Comparison of ENCODE assay signal across 19 cellular contexts in genomic region chr14:69848903-69849391, GRCh38. TPM values are rescaled to one million over a fixed set of nuclear protein-coding genes. Genes with fewer than 3 reads are reported as not detected.
A peak's percentile ranks its signal among the peaks of the same experiment; 100 is the strongest.
DNase-seq lines count a peak whose midpoint lies in the region; ATAC-seq and TF ChIP-seq lines count a peak whose summit lies in the region.
"Had no signal": no experiment of that assay in that cellular context is flagged by ENCODE, and none has a peak within 500 bp of the region (broad histone marks: within the 10 kb centered on the region; RNA-seq: fewer than 3 reads in every experiment).

No MANE protein-coding gene starts in this region.

- in situ Hi-C loops in gastrocnemius medialis (cut with MboI; ENCODE audit: low sequenced_read_pairs in 4 of 4): no loop called here

- H3K36me3 ChIP-seq in body of pancreas (replicated peaks in 1 of 2; ENCODE audit: insufficient read depth in 1 of 2, low read depth in 2 of 2) (no peaks in the 10 kb centered on the region), gastrocnemius medialis (no peaks in the 10 kb centered on the region), upper lobe of left lung (no peaks in the 10 kb centered on the region)
- H3K36me3 ChIP-seq: esophagus squamous epithelium, tibial artery had no signal

- ATAC-seq in body of pancreas (no peak), gastrocnemius medialis (peak; percentile 81 to 85), upper lobe of left lung (ENCODE audit: low FRiP score in 2 of 2) (no peak), HG03469 (IDR thresholded peaks at IDR 0.05; ENCODE audit: unreplicated experiment) (no peak), GM18517 (IDR thresholded peaks at IDR 0.05; ENCODE audit: unreplicated experiment) (no peak)
- ATAC-seq: activated naive CD4-positive, alpha-beta T cell treated with anti-CD3 and anti-CD28 coated beads, Interleukin-2, amount 50 U/mL, for 72 hours; effector memory CD8-positive, alpha-beta T cell; left lobe of liver; natural killer cell treated with Interleukin-12 subunit alpha and Interleukin-12 subunit beta and Interleukin-15 and Interleukin-18, amount 100 ng/mL, for 72 hours had no signal

- no peaks in the 10 kb centered on the region for H3K27me3 ChIP-seq in body of pancreas
- H3K27me3 ChIP-seq in gastrocnemius medialis: no peaks in the 10 kb centered on the region
- no peaks in the 10 kb centered on the region for H3K27me3 ChIP-seq in upper lobe of left lung

- TF ChIP-seq CTCF in LNCaP clone FGC (IDR thresholded peaks at IDR 0.05; ENCODE audit: control insufficient read depth, extremely low read depth, insufficient read depth) (no peak), body of pancreas (IDR thresholded peaks at IDR 0.05) (no peak), gastrocnemius medialis (IDR thresholded peaks at IDR 0.05 in 4 of 5, conservative IDR thresholded peaks at IDR 0.05 in 1 of 5) (no peak), upper lobe of left lung (IDR thresholded peaks at IDR 0.05) (no peak)

- TF ChIP-seq POLR2A in body of pancreas (IDR thresholded peaks at IDR 0.05) (no peak), gastrocnemius medialis (IDR thresholded peaks at IDR 0.05) (no peak), upper lobe of left lung (IDR thresholded peaks at IDR 0.05) (no peak)

- H3K4me3 ChIP-seq in LNCaP clone FGC (ENCODE audit: low read depth, low read length): no peak overlapping the region
- no peak overlapping the region for H3K4me3 ChIP-seq in body of pancreas
- no peak overlapping the region for H3K4me3 ChIP-seq in gastrocnemius medialis
- H3K4me3 ChIP-seq in upper lobe of left lung: no peak overlapping the region
- H3K4me3 ChIP-seq: esophagus squamous epithelium, tibial artery had no signal

- WGBS in body of pancreas, 2 donors: 45 to 59% methylated on average over 6 of the region's 6 CpGs
- WGBS in upper lobe of left lung, 2 donors: 40 to 54% methylated on average over 6 of the region's 6 CpGs

- H3K4me1 ChIP-seq in body of pancreas (no peaks in the 10 kb centered on the region), gastrocnemius medialis (peaks cover 14 to 16% of the 10 kb centered on the region in 2 donors), upper lobe of left lung (no peaks in the 10 kb centered on the region)
- H3K4me1 ChIP-seq: esophagus squamous epithelium, tibial artery had no signal

- intact Hi-C loops in body of pancreas (cut with DNase I) (no loop called here), gastrocnemius medialis (cut with DNase I; ENCODE audit: low total_unique reads) (loop anchor here (2.0 kb wide), 1 partner anchor 80 kb away; no protein-coding TSS in a partner anchor)

- H3K27ac ChIP-seq in body of pancreas: no peak overlapping the region
- H3K27ac ChIP-seq in gastrocnemius medialis: peak overlapping the region; percentile 78 to 85 (median 80)
- no peak overlapping the region for H3K27ac ChIP-seq in upper lobe of left lung
- H3K27ac ChIP-seq: esophagus squamous epithelium, tibial artery had no signal

- TF ChIP-seq EP300 in upper lobe of left lung (IDR thresholded peaks at IDR 0.05): no peak

- DNase-seq in LNCaP clone FGC (ENCODE audit: low read depth) (peak; percentile 1), NCI-H2196 treated with DMSO at 0.1 percent for 48 hours (lab: John Stamatoyannopoulos, UW; ENCODE audit: unreplicated experiment) (peak; percentile 50), body of pancreas (peak in 3 of 4 donors; percentile 11 to 31 (median 17)), gastrocnemius medialis (peak; percentile 14 to 69), upper lobe of left lung (no peak)
- DNase-seq: effector memory CD8-positive, alpha-beta T cell; esophagus squamous epithelium; NCI-H1694; stimulated activated naive CD4-positive, alpha-beta T cell treated with Interleukin-2 at 50 U/mL for 16 hours; tibial artery had no signal

- H3K9me3 ChIP-seq in body of pancreas (no peaks in the 10 kb centered on the region), gastrocnemius medialis (no peaks in the 10 kb centered on the region), upper lobe of left lung (no peaks in the 10 kb centered on the region)
- H3K9me3 ChIP-seq: esophagus squamous epithelium, tibial artery had no signal

RNA-seq across cellular contexts. Expression of gene SMOC1, which starts 30.3 kb away (rescaled TPM):
- total RNA-seq in body of pancreas: 10 to 100 TPM in 1 of 2 donors, 1 to 10 TPM in 1; 5.3 to 14.0 TPM
- 10 to 100 TPM in 1 of 4 donors, 1 to 10 TPM in 3; 2.7 to 10.2 (median 7.8) TPM for total RNA-seq in gastrocnemius medialis
- 1 to 10 TPM in 1 of 6 donors, under 1 TPM in 4, not detected in 1; 0.22 to 1.3 (median 0.61) TPM for total RNA-seq in upper lobe of left lung
- total RNA-seq: activated naive CD4-positive, alpha-beta T cell treated with anti-CD3 and anti-CD28 coated beads, Interleukin-2, amount 50 U/mL, for 72 hours; natural killer cell treated with Interleukin-12 subunit alpha and Interleukin-12 subunit beta and Interleukin-15 and Interleukin-18, amount 100 ng/mL, for 72 hours had no signal

RNA-seq across cellular contexts. Expression of gene SLC10A1, which starts 51.9 kb away (rescaled TPM):
- total RNA-seq in body of pancreas: not detected
- total RNA-seq in gastrocnemius medialis: under 1 TPM in 2 of 4 donors, not detected in 2; 0.22 to 0.23 TPM
- not detected for total RNA-seq in upper lobe of left lung
- total RNA-seq: activated naive CD4-positive, alpha-beta T cell treated with anti-CD3 and anti-CD28 coated beads, Interleukin-2, amount 50 U/mL, for 72 hours; esophagus squamous epithelium; glomerular endothelial cell; M059J; mesothelial cell of epicardium; natural killer cell treated with Interleukin-12 subunit alpha and Interleukin-12 subunit beta and Interleukin-15 and Interleukin-18, amount 100 ng/mL, for 72 hours; posterior vena cava had no signal

Comparison
In these comparisons a context has a peak if more than half of its experiments do, and no peak if none do; other contexts are left out.
1. DNase-seq: peak in LNCaP clone FGC (single experiment), NCI-H2196 treated with DMSO at 0.1 percent for 48 hours (single experiment), body of pancreas (3 of 4) and gastrocnemius medialis (2 of 2); none in upper lobe of left lung (0 of 2).
2. ATAC-seq: peak in gastrocnemius medialis (2 of 2); none in body of pancreas (single experiment), upper lobe of left lung (0 of 2), HG03469 (single experiment) and GM18517 (single experiment).
3. H3K27ac ChIP-seq: peak in gastrocnemius medialis (4 of 4); none in body of pancreas (0 of 4) and upper lobe of left lung (0 of 4).